Comparison of ENCODE assay signal across 7 cellular contexts in genomic region chr17:30645875-30646274, GRCh38.
A peak's percentile ranks its signal among the peaks of the same experiment; 100 is the strongest.
DNase-seq lines count a peak whose midpoint lies in the region; TF ChIP-seq lines count a peak whose summit lies in the region.
"Not testable (repeated sequence)": the region's sequence is repeated elsewhere in the genome, so short reads cannot be mapped to it uniquely, and the experiment has no call there.

No MANE protein-coding gene starts in this region.

- TF ChIP-seq EP300 in SK-N-SH (IDR thresholded peaks at IDR 0.05; ENCODE audit: borderline replicate concordance in 1 of 2, low read depth in 1 of 2, low read length in 1 of 2): not testable (repeated sequence)

- not testable (repeated sequence) for H3K4me2 ChIP-seq in SK-N-SH; trophoblast cell (ENCODE audit: low read length)

- not testable (repeated sequence) for H3K9me3 Mint-ChIP-seq in dendritic cell treated with granulocyte-macrophage colony-stimulating factor and Interleukin-4, amounts not matched to agents 40 ng/mL and 50 ng/mL, for 4 days

- H3K14ac ChIP-seq in trophoblast cell (ENCODE audit: low read length): not testable (repeated sequence)

- not testable (repeated sequence) for H3K79me2 ChIP-seq in SK-N-SH (ENCODE audit: insufficient read depth); trophoblast cell (ENCODE audit: control insufficient read depth, insufficient read depth, low read length, poor library complexity)

- not testable (repeated sequence) for H3K36me3 ChIP-seq in HUES6 (ENCODE audit: control insufficient read depth, insufficient read depth, low read length); SK-N-SH (replicated peaks in 1 of 2; ENCODE audit: control insufficient read depth in 1 of 2, insufficient read depth in 2 of 2, low read length in 1 of 2); trophoblast cell (ENCODE audit: control insufficient read depth in 1 of 2, insufficient read depth in 2 of 2, low read length in 2 of 2)

- not testable (repeated sequence) for H3K27ac ChIP-seq in HUES6 (ENCODE audit: low read depth, low read length); SK-N-SH (ENCODE audit: low read depth in 2 of 2, low read length in 1 of 2); trophoblast cell (ENCODE audit: low read depth, low read length)

- not testable (repeated sequence) for H3K27me3 Mint-ChIP-seq in dendritic cell treated with granulocyte-macrophage colony-stimulating factor and Interleukin-4, amounts not matched to agents 40 ng/mL and 50 ng/mL, for 4 days

- not testable (repeated sequence) for H3K27ac Mint-ChIP-seq in dendritic cell treated with granulocyte-macrophage colony-stimulating factor and Interleukin-4, amounts not matched to agents 40 ng/mL and 50 ng/mL, for 4 days

- not testable (repeated sequence) for H3K18ac ChIP-seq in trophoblast cell (ENCODE audit: low read length)

- not testable (repeated sequence) for H3K4ac ChIP-seq in trophoblast cell (ENCODE audit: low read depth, low read length)

- H3F3A ChIP-seq in SK-N-SH (replicated peaks; ENCODE audit: insufficient read depth): not testable (repeated sequence)

- H3K9me2 ChIP-seq in SK-N-SH: not testable (repeated sequence)

- H4K91ac ChIP-seq in trophoblast cell (ENCODE audit: low read depth, low read length): not testable (repeated sequence)

- H2BK5ac ChIP-seq in trophoblast cell (ENCODE audit: low read depth, low read length, poor library complexity): not testable (repeated sequence)

- DNase-seq in ELF-1 (ENCODE audit: low read depth, low spot score): peak; percentile 81
- peak; percentile 17 for DNase-seq in NCI-H69 (lab: John Stamatoyannopoulos, UW)
- peak; percentile 3 for DNase-seq in SK-N-SH
- DNase-seq in iPS-NIHi7 (ENCODE audit: extremely low spot score): peak; percentile 11
- DNase-seq in trophoblast cell: peak; percentile 2 to 44

- H3K79me1 ChIP-seq in trophoblast cell (ENCODE audit: low read length): not testable (repeated sequence)

- not testable (repeated sequence) for TF ChIP-seq CTCF in SK-N-SH (IDR thresholded peaks at IDR 0.05)

- not testable (repeated sequence) for TF ChIP-seq RAD21 in SK-N-SH (IDR thresholded peaks at IDR 0.05; ENCODE audit: low read length)

- H3K9ac ChIP-seq in HUES6 (ENCODE audit: low read length); SK-N-SH; trophoblast cell (ENCODE audit: low read length): not testable (repeated sequence)

- H4K20me1 ChIP-seq in SK-N-SH (ENCODE audit: insufficient read depth): not testable (repeated sequence)

- not testable (repeated sequence) for H2AK5ac ChIP-seq in trophoblast cell (ENCODE audit: low read length)

- peak overlapping the region; percentile 20 for H3K4me3 Mint-ChIP-seq in dendritic cell treated with granulocyte-macrophage colony-stimulating factor and Interleukin-4, amounts not matched to agents 40 ng/mL and 50 ng/mL, for 4 days

- WGBS in SK-N-SH (ENCODE audit: low lambda C conversion rate): 71% methylated on average over 7 of the region's 7 CpGs
- no CpG with 5 or more reads among the region's 7 CpGs for WGBS in trophoblast cell (ENCODE audit: extremely low coverage, insufficient coverage, insufficient read length)

- not testable (repeated sequence) for H2BK120ac ChIP-seq in trophoblast cell (ENCODE audit: insufficient read depth, low read length, poor library complexity)

- H3K4me3 ChIP-seq in HUES6 (ENCODE audit: low read depth, low read length): peak overlapping the region; percentile 29; the same call in 1 of the 2 replicates
- H3K4me3 ChIP-seq in SK-N-SH (ENCODE audit: low read depth in 2 of 2, low read length in 1 of 2); trophoblast cell (ENCODE audit: low read depth, low read length): not testable (repeated sequence)

- H2AFZ ChIP-seq in SK-N-SH (ENCODE audit: low read depth); trophoblast cell (ENCODE audit: insufficient read depth, low read length, poor library complexity): not testable (repeated sequence)

- CTCF ChIA-PET in SK-N-SH (lab: Yijun Ruan, JAX): not testable (repeated sequence)

- H3K27me3 ChIP-seq in HUES6 (ENCODE audit: control insufficient read depth, insufficient read depth, low read length); SK-N-SH (ENCODE audit: insufficient read depth); trophoblast cell (ENCODE audit: insufficient read depth, low read length): not testable (repeated sequence)

- not testable (repeated sequence) for H3K23ac ChIP-seq in trophoblast cell (ENCODE audit: low read length)

- not testable (repeated sequence) for H4K8ac ChIP-seq in trophoblast cell (ENCODE audit: low read depth, low read length)

- H2BK12ac ChIP-seq in trophoblast cell (ENCODE audit: low read length): not testable (repeated sequence)

- not testable (repeated sequence) for H3K4me1 ChIP-seq in HUES6 (ENCODE audit: control insufficient read depth, insufficient read depth, low read length); SK-N-SH (ENCODE audit: control insufficient read depth in 1 of 2, insufficient read depth in 2 of 2, low read depth in 1 of 2, low read length in 1 of 2); trophoblast cell (ENCODE audit: control insufficient read depth in 1 of 2, insufficient read depth in 2 of 2, low read length in 2 of 2)

- not testable (repeated sequence) for H4K12ac ChIP-seq in trophoblast cell (ENCODE audit: low read depth, low read length)

- not testable (repeated sequence) for H3K9me3 ChIP-seq in HUES6 (ENCODE audit: control insufficient read depth, insufficient read depth, low read depth, low read length); SK-N-SH; trophoblast cell (ENCODE audit: insufficient read depth, low read depth, low read length)

- H3K4me1 Mint-ChIP-seq in dendritic cell treated with granulocyte-macrophage colony-stimulating factor and Interleukin-4, amounts not matched to agents 40 ng/mL and 50 ng/mL, for 4 days (ENCODE audit: low read depth): peaks cover 11% of the 10 kb centered on the region

- POLR2A ChIA-PET in SK-N-SH (lab: Yijun Ruan, JAX): not testable (repeated sequence)

- not testable (repeated sequence) for H3K36me3 Mint-ChIP-seq in dendritic cell treated with granulocyte-macrophage colony-stimulating factor and Interleukin-4, amounts not matched to agents 40 ng/mL and 50 ng/mL, for 4 days (ENCODE audit: low read depth)

- intact Hi-C loops in dendritic cell treated with granulocyte-macrophage colony-stimulating factor and Interleukin-4, amounts not matched to agents 40 ng/mL and 50 ng/mL, for 4 days (cut with micrococcal nuclease): not testable (repeated sequence)

Comparison
In these comparisons a context has a peak if more than half of its experiments do, and no peak if none do; other contexts are left out.
1. DNase-seq: peak in every context shown above with its lines; median percentile 81 in ELF-1; 23 in trophoblast cell; 17 in NCI-H69; 11 in iPS-NIHi7; 3 in SK-N-SH.